Comparison of ENCODE assay signal across 8 cellular contexts in the genomic region with DNA sequence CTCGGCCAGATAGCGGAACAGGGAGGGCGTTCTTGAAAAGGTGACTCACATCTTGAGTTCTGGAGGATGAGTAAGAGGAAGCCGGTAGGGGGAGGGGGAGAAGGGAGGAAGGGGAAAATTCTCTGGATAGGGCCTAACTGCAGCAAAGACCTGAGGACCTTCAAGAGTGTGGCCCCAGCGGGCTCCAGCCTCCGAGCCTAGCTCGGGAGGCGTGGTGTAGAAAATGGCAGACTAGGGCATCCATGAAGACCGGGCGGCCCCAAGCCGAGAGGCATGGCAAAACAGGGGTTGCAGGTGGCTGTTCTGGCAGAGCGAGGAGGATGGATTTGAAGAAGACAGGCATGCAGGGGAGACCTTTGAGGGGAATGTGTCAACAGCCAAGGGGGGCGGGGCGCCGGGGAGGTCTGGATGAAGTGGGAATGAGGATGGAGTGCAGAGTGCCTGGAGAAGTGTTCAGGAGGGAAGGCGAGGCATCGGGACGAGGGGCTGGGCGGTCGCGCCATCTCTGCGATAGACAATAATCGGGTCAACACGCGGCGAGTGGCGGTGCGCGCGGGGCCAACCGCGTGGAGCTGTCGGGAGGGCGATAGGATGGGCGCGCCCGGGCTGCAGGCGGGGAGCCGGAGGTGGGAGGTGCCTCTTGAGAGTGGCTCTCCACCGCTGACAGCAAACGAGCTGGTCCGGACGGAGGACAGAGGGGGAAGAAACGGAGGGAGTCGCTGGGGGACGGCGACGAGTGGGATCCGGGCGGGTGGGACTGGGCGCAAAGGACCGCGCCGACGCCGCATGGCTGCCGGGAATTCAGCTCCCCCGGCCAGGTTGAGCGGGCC. TPM values are rescaled to one million over a fixed set of nuclear protein-coding genes. Genes with fewer than 3 reads are reported as not detected.
DNase-seq lines count a peak whose midpoint lies in the region; ATAC-seq, FAIRE-seq and TF ChIP-seq lines count a peak whose summit lies in the region.

No MANE protein-coding gene starts in this region.

- H3K4ac ChIP-seq in H1 (replicated peaks; ENCODE audit: insufficient read length, low read depth, low read length), result no peak overlapping the region

- peak overlapping the region; percentile 75 to 91 for H3K4me2 ChIP-seq in H1 (ENCODE audit: insufficient read depth in 1 of 2, low read depth in 2 of 2, low read length in 2 of 2)

- peaks cover 3% of the 10 kb centered on the region for H3K9me3 Mint-ChIP-seq in activated CD8-positive, alpha-beta T cell treated with anti-CD3 and anti-CD28 coated beads, Interleukin-2, amount 10 ng/mL, durations not matched to agents 7 days and 5 days (ENCODE audit: insufficient read depth)

- peak overlapping the region; percentile 8; the same call in 1 of the 2 replicates for H3K4me3 ChIP-seq in GM08714 (ENCODE audit: low read length)
- H3K4me3 ChIP-seq in H1 (ENCODE audit: extremely low read depth in 1 of 4, insufficient read depth in 2 of 4, low read depth in 3 of 4, low read length in 4 of 4), result peak overlapping the region; percentile 45 to 62 (median 56)

- no peaks in the 10 kb centered on the region for H3K79me1 ChIP-seq in H1 (ENCODE audit: low read depth, low read length)

- no peak overlapping the region for H2BK120ac ChIP-seq in H1 (replicated peaks; ENCODE audit: low read depth, low read length)

- no peak overlapping the region for H2BK15ac ChIP-seq in H1 (ENCODE audit: low read length)

- H3K27ac ChIP-seq in H1 (ENCODE audit: low read depth, low read length), result no peak overlapping the region

- peaks cover 3 to 19% (median 10%) of the 10 kb centered on the region in 4 experiments for H3K4me1 ChIP-seq in H1 (replicated peaks in 1 of 4; ENCODE audit: control insufficient read depth in 3 of 4, insufficient read depth in 4 of 4, low read length in 3 of 4)

- TF ChIP-seq EP300 in H1 (IDR thresholded peaks at IDR 0.05; ENCODE audit: borderline replicate concordance in 1 of 2, low read depth in 2 of 2, low read length in 2 of 2), result no peak

- peaks cover 0 to 2% of the 10 kb centered on the region in 2 experiments for H4K20me1 ChIP-seq in H1 (replicated peaks in 1 of 2; ENCODE audit: control insufficient read depth in 1 of 2, insufficient read depth in 2 of 2, low read length in 2 of 2)

- no peaks in the 10 kb centered on the region for H3K79me2 ChIP-seq in H1 (ENCODE audit: control insufficient read depth in 1 of 2, insufficient read depth in 2 of 2, low read length in 2 of 2)

- H3K27me3 ChIP-seq in H1 (replicated peaks in 1 of 4; ENCODE audit: control insufficient read depth in 3 of 4, extremely low read depth in 1 of 4, insufficient read depth in 3 of 4, low read length in 3 of 4), result peaks cover 4 to 13% (median 10%) of the 10 kb centered on the region in 4 experiments; a peak in 6 of 7 replicates

- peaks cover 45% of the 10 kb centered on the region for H3K27me3 Mint-ChIP-seq in activated CD8-positive, alpha-beta T cell treated with anti-CD3 and anti-CD28 coated beads, Interleukin-2, amount 10 ng/mL, durations not matched to agents 7 days and 5 days (ENCODE audit: low read depth)

- H4K8ac ChIP-seq in H1 (ENCODE audit: extremely low read depth, insufficient read depth, low read length), result no peak overlapping the region; the same call in 1 of the 2 replicates

- H3K56ac ChIP-seq in H1 (replicated peaks; ENCODE audit: insufficient read length, low read depth, low read length), result no peak overlapping the region

- H2BK12ac ChIP-seq in H1 (ENCODE audit: low read depth, low read length), result 0 out of 2 replicates have a peak overlapping the region, but pooled peaks have one; percentile 77

- no peak for TF ChIP-seq CTCF in H1 (IDR thresholded peaks at IDR 0.05; ENCODE audit: control extremely low read depth in 1 of 3, insufficient read depth in 1 of 3, low read depth in 1 of 3, low read length in 3 of 3)

- H4K91ac ChIP-seq in H1 (replicated peaks; ENCODE audit: insufficient read length, low read length), result no peak overlapping the region

- CTCF ChIA-PET in activated CD8-positive, alpha-beta T cell treated with anti-CD3 and anti-CD28 coated beads, Interleukin-2, amount 10 ng/mL, durations not matched to agents 7 days and 5 days (lab: Charles Lee), result interaction anchor here (0.9 to 9.4 kb wide), 17 partner anchors 8 to 320 kb away, joined by 3 to 366 read pairs (median 4); partner anchors contain the start of genes DGKZ and PEX16
- CTCF ChIA-PET in H1 (lab: Charles Lee; ENCODE audit: partially characterized antibody), result interaction anchor here (0.8 to 21.7 kb wide), 16 partner anchors 11 to 365 kb away, joined by 3 to 858 read pairs (median 4); partner anchors contain the start of genes CREB3L1 and PEX16

- H3K23ac ChIP-seq in H1 (ENCODE audit: insufficient read length), result no peak overlapping the region

- no peak overlapping the region for H2AK5ac ChIP-seq in H1 (ENCODE audit: low read depth, low read length)

- no peak overlapping the region; the same call in 1 of the 2 replicates for H2BK5ac ChIP-seq in H1 (ENCODE audit: low read depth, low read length)

- WGBS in H1 (ENCODE audit: extremely low coverage in 1 of 2, insufficient coverage in 1 of 2, insufficient read length in 1 of 2, insufficient replicate concordance in 2 of 2, low coverage in 1 of 2, low lambda C conversion rate in 2 of 2, missing lambda C conversion rate in 1 of 2), 2 experiments, result 2% methylated on average over 43 of the region's 59 CpGs; no CpG with 5 or more reads in 1 of the 2 experiments

- DNase-seq in NCI-H2227 treated with DMSO at 0.1 percent for 48 hours (lab: John Stamatoyannopoulos, UW) (peak; percentile 70), H1 (ENCODE audit: low read depth in 1 of 2, low spot score in 2 of 2) (peak; percentile 61 to 87), mesenteric fat pad (ENCODE audit: low spot score) (peak; percentile 91)
- peak; percentile 66 for DNase-seq in activated CD8-positive, alpha-beta T cell treated with anti-CD3 and anti-CD28 coated beads, Interleukin-2, amount 10 ng/mL, durations not matched to agents 7 days and 5 days
- peak; percentile 74 for DNase-seq in stimulated activated CD8-positive, alpha-beta memory T cell treated with anti-CD3 and anti-CD28 coated beads, Interleukin-4, amount 100 ng/mL, for 48 hours

- H3K4me1 Mint-ChIP-seq in activated CD8-positive, alpha-beta T cell treated with anti-CD3 and anti-CD28 coated beads, Interleukin-2, amount 10 ng/mL, durations not matched to agents 7 days and 5 days (ENCODE audit: low read depth), result peaks cover 31% of the 10 kb centered on the region

- H3K27ac Mint-ChIP-seq in activated CD8-positive, alpha-beta T cell treated with anti-CD3 and anti-CD28 coated beads, Interleukin-2, amount 10 ng/mL, durations not matched to agents 7 days and 5 days, result peak overlapping the region; percentile 86

- peak overlapping the region; percentile 72 for H3K4me3 Mint-ChIP-seq in activated CD8-positive, alpha-beta T cell treated with anti-CD3 and anti-CD28 coated beads, Interleukin-2, amount 10 ng/mL, durations not matched to agents 7 days and 5 days

- H3K9ac ChIP-seq in H1 (replicated peaks in 1 of 4; ENCODE audit: extremely low read depth in 1 of 4, low read depth in 3 of 4, low read length in 3 of 4), result no peak overlapping the region; a peak in 1 of 7 replicates

- peaks cover 3 to 4% of the 10 kb centered on the region in 2 experiments; a peak in 3 of 4 replicates for H3K9me3 ChIP-seq in H1 (ENCODE audit: insufficient read depth in 2 of 2, low read depth in 1 of 2, low read length in 1 of 2)

- H3K23me2 ChIP-seq in H1 (ENCODE audit: low read depth, low read length), result peaks cover 12% of the 10 kb centered on the region; the same call in 1 of the 2 replicates

- no peak; a peak in 1 of 4 replicates for TF ChIP-seq RAD21 in H1 (IDR thresholded peaks at IDR 0.05 in 1 of 2, conservative IDR thresholded peaks at IDR 0.05 in 1 of 2; ENCODE audit: low read depth in 2 of 2, low read length in 2 of 2)

- TF ChIP-seq POLR2A in H1 (IDR thresholded peaks at IDR 0.05; ENCODE audit: control extremely low read depth in 1 of 2, low read depth in 2 of 2, low read length in 2 of 2), result no peak

- H3K14ac ChIP-seq in H1 (ENCODE audit: insufficient read length), result no peak overlapping the region

- peak; percentile 52 for ATAC-seq in activated CD8-positive, alpha-beta T cell treated with anti-CD3 and anti-CD28 coated beads, Interleukin-2, amount 10 ng/mL, durations not matched to agents 7 days and 5 days
- ATAC-seq in GM19351 (IDR thresholded peaks at IDR 0.05; ENCODE audit: unreplicated experiment) (no peak), GM18519 (IDR thresholded peaks at IDR 0.05; ENCODE audit: low FRiP score, unreplicated experiment) (no peak)

- H2BK20ac ChIP-seq in H1 (ENCODE audit: low read length), result no peak overlapping the region

- POLR2A ChIA-PET in activated CD8-positive, alpha-beta T cell treated with anti-CD3 and anti-CD28 coated beads, Interleukin-2, amount 10 ng/mL, durations not matched to agents 7 days and 5 days (lab: Charles Lee), result no interaction called here
- POLR2A ChIA-PET in H1 (lab: Charles Lee; ENCODE audit: partially characterized antibody), result interaction anchor here (0.6 to 3.0 kb wide), 14 partner anchors 12 to 348 kb away, joined by 3 to 12 read pairs (median 4); partner anchors contain the start of genes CREB3L1 and LARGE2

- no peak for FAIRE-seq in H1 (lab: Jason Lieb, UNC)

- no peaks in the 10 kb centered on the region for H3K36me3 ChIP-seq in H1 (ENCODE audit: control insufficient read depth in 2 of 4, insufficient read depth in 4 of 4, low read length in 3 of 4)

- peak overlapping the region; percentile 62 for H3K18ac ChIP-seq in H1 (ENCODE audit: extremely low read depth, low read length)

- no peaks in the 10 kb centered on the region for H3K36me3 Mint-ChIP-seq in activated CD8-positive, alpha-beta T cell treated with anti-CD3 and anti-CD28 coated beads, Interleukin-2, amount 10 ng/mL, durations not matched to agents 7 days and 5 days (ENCODE audit: low read depth)

- H2AFZ ChIP-seq in H1 (ENCODE audit: low read length), result peak overlapping the region; percentile 62; the same call in 1 of the 2 replicates

- H4K5ac ChIP-seq in H1 (ENCODE audit: insufficient read length, low read depth, low read length), result no peak overlapping the region

TF ChIP-seq in H1, 55 proteins besides CTCF, POLR2A, EP300 and RAD21 (continues in another document):
- TF ChIP-seq YY1 (IDR thresholded peaks at IDR 0.05; ENCODE audit: low read depth, low read length) (peak; percentile 76), RXRA (IDR thresholded peaks at IDR 0.05; ENCODE audit: insufficient read depth, low read depth, low read length) (no peak)

RNA-seq across cellular contexts. Expression of gene CREB3L1, which starts 40.0 kb away (rescaled TPM):
- not detected for total RNA-seq in activated CD8-positive, alpha-beta T cell treated with anti-CD3 and anti-CD28 coated beads, Interleukin-2, amount 10 ng/mL, durations not matched to agents 7 days and 5 days
- total RNA-seq in H1 (2021; fragmentation: NEBNext Ultra II Directional; extraction: Animal tissue kit (Norgen Biotek cat#: 25700)), result 12.7 and 13.7 TPM in 2 replicates
- 4.1 and 6.5 TPM in 2 replicates for polyA plus RNA-seq in H1 (2011; rRNA removed)
- polyA plus RNA-seq in H1 (2011; cell fraction: cytosol; rRNA removed), result 1.8 TPM
- 5.0 TPM for polyA plus RNA-seq in H1 (2011; cell fraction: nucleus; rRNA removed)
- polyA plus RNA-seq in H1 (2012, experiment 1 of 2), result 10.0 to 16.5 TPM (median 14.4 TPM) in 4 replicates
- 13.8 TPM for polyA plus RNA-seq in H1 (2012, experiment 2 of 2)
- polyA plus RNA-seq in H1 (2013, experiment 1 of 2), result 19.3 TPM
- 23.2 TPM for polyA plus RNA-seq in H1 (2013, experiment 2 of 2)
- 2.3 and 5.3 TPM in 2 replicates for polyA minus RNA-seq in H1 (2011; rRNA and poly(A)+ RNA removed)
- 8.2 TPM for polyA minus RNA-seq in H1 (2011; cell fraction: cytosol; rRNA and poly(A)+ RNA removed)
- polyA minus RNA-seq in H1 (2011; cell fraction: nucleus; rRNA and poly(A)+ RNA removed), result 5.3 TPM
- 8.4 TPM for total RNA-seq in mesenteric fat pad
